30 cellular contexts compared by ENCODE assay signal in genomic region chr3:46722443-46722842, GRCh38. TPM values are rescaled to one million over a fixed set of nuclear protein-coding genes. Genes with fewer than 3 reads are reported as not detected.
"Had no signal": no experiment of that assay in that cellular context is flagged by ENCODE, and none has a peak within 500 bp of the region (broad histone marks: within the 10 kb centered on the region; RNA-seq: fewer than 3 reads in every experiment).

No MANE protein-coding gene starts in this region.

- H3K9me3 Mint-ChIP-seq: dendritic cell treated with granulocyte-macrophage colony-stimulating factor and Interleukin-4, amounts not matched to agents 40 ng/mL and 50 ng/mL, for 4 days; effector memory CD8-positive, alpha-beta T cell had no signal

- DNase-seq: colonic mucosa; cortex of kidney; dermis blood vessel endothelial cell; effector CD4-positive, alpha-beta T cell; effector CD8-positive, alpha-beta T cell; effector memory CD4-positive, alpha-beta T cell; effector memory CD8-positive, alpha-beta T cell; endodermal cell; erythroblast; esophagus squamous epithelium; foreskin fibroblast; foreskin keratinocyte; foreskin melanocyte; gastrocnemius medialis; glutamatergic neuron; heart left ventricle had no signal

- H3K27ac ChIP-seq: colonic mucosa, coronary artery, dorsolateral prefrontal cortex, epithelial cell of prostate, esophagus squamous epithelium, foreskin keratinocyte, gastrocnemius medialis, gastroesophageal sphincter, heart left ventricle, heart right ventricle had no signal

- H3K4me3 ChIP-seq: colonic mucosa, coronary artery, dorsolateral prefrontal cortex, esophagus squamous epithelium, gastrocnemius medialis, gastroesophageal sphincter, heart left ventricle, heart right ventricle had no signal

- H3K4me1 ChIP-seq: colonic mucosa, esophagus squamous epithelium, foreskin keratinocyte, gastrocnemius medialis, gastroesophageal sphincter, heart right ventricle had no signal

- H3K27ac Mint-ChIP-seq: dendritic cell treated with granulocyte-macrophage colony-stimulating factor and Interleukin-4, amounts not matched to agents 40 ng/mL and 50 ng/mL, for 4 days; effector memory CD8-positive, alpha-beta T cell; endodermal cell had no signal

- H3K9me3 ChIP-seq: colonic mucosa, esophagus squamous epithelium, gastrocnemius medialis, gastroesophageal sphincter had no signal

- H3K4me3 Mint-ChIP-seq: dendritic cell treated with granulocyte-macrophage colony-stimulating factor and Interleukin-4, amounts not matched to agents 40 ng/mL and 50 ng/mL, for 4 days; effector memory CD8-positive, alpha-beta T cell; endodermal cell had no signal

- H3K36me3 ChIP-seq: colonic mucosa, esophagus squamous epithelium, gastrocnemius medialis, gastroesophageal sphincter, heart left ventricle, heart right ventricle had no signal

RNA-seq across cellular contexts. Expression of gene PRSS50, which starts 4.8 kb away (rescaled TPM):
- total RNA-seq: colonic mucosa, dermis blood vessel endothelial cell, dermis microvascular lymphatic vessel endothelial cell, endothelial cell of umbilical vein, epithelial cell of proximal tubule, esophagus mucosa, fibroblast of lung, fibroblast of villous mesenchyme, foreskin keratinocyte, frontal cortex, gastrocnemius medialis, glomerular endothelial cell had no signal

RNA-seq across cellular contexts. Expression of gene TMIE, which starts 21.3 kb away (rescaled TPM):
- total RNA-seq: epithelial cell of proximal tubule, fibroblast of villous mesenchyme, foreskin keratinocyte, glomerular endothelial cell had no signal
